In genomic region chr5:98770158-98770910, GRCh38 we compare ENCODE assay signal across 8 cellular contexts. TPM values are rescaled to one million over a fixed set of nuclear protein-coding genes. Genes with fewer than 3 reads are reported as not detected.
DNase-seq lines count a peak whose midpoint lies in the region; ATAC-seq and TF ChIP-seq lines count a peak whose summit lies in the region.

No MANE protein-coding gene starts in this region.

- no peak for ATAC-seq in GM19351 (IDR thresholded peaks at IDR 0.05; ENCODE audit: unreplicated experiment)

- H3K9ac ChIP-seq in neuronal stem cell (ENCODE audit: low read depth, low read length, poor library complexity), result peak overlapping the region; percentile 30

- H2AFZ ChIP-seq in neuronal stem cell (ENCODE audit: low read length), result no peak overlapping the region

- peak overlapping the region; percentile 83 for H2AK5ac ChIP-seq in neuronal stem cell (ENCODE audit: low read depth, low read length)

- H3K79me1 ChIP-seq in neuronal stem cell (ENCODE audit: low read depth, low read length), result peaks cover 4% of the 10 kb centered on the region

- no peak for TF ChIP-seq CTCF in foreskin fibroblast (IDR thresholded peaks at IDR 0.05; ENCODE audit: low read depth, low read length)

- H3K36me3 ChIP-seq in neuronal stem cell (replicated peaks in 1 of 2; ENCODE audit: control insufficient read depth in 2 of 2, insufficient read depth in 2 of 2, low read length in 2 of 2), result peaks cover 0 to 42% of the 10 kb centered on the region in 2 donors

- H3K4me3 ChIP-seq in foreskin fibroblast (ENCODE audit: low read depth in 1 of 2, low read length in 2 of 2) (peak overlapping the region; percentile 79 to 83), neuronal stem cell (ENCODE audit: low read length in 2 of 2) (peak overlapping the region; percentile 92 to 93)

- no peak overlapping the region for H2BK12ac ChIP-seq in neuronal stem cell (ENCODE audit: low read length)

- no CpG with 5 or more reads among the region's 42 CpGs for WGBS in neuronal stem cell (ENCODE audit: extremely low coverage in 2 of 2, insufficient read length in 2 of 2, insufficient replicate concordance in 1 of 2), 2 donors

- H2BK15ac ChIP-seq in neuronal stem cell (ENCODE audit: low read length), result peak overlapping the region; percentile 75

- H3K4ac ChIP-seq in neuronal stem cell (ENCODE audit: low read length), result no peak overlapping the region

- H4K8ac ChIP-seq in neuronal stem cell (ENCODE audit: low read depth, low read length), result no peak overlapping the region

- DNase-seq in SKM-1 treated with dmso at 0.1 percent for 144 hours (lab: John Stamatoyannopoulos, UW; ENCODE audit: unreplicated experiment) (peak; percentile 75), SKM-1 (lab: John Stamatoyannopoulos, UW; ENCODE audit: unreplicated experiment) (no peak), NCI-H2227 treated with DMSO at 0.1 percent for 48 hours (lab: John Stamatoyannopoulos, UW) (peak; percentile 7), foreskin fibroblast (peak; percentile 53 to 79), neuronal stem cell (ENCODE audit: low spot score) (no peak), retina (no peak)
- DNase-seq in activated T-cell treated with anti-CD3 and anti-CD28 coated beads, Interleukin-2, amount 50 U/mL, for 48 hours, result peak; percentile 45 to 51

- H4K91ac ChIP-seq in neuronal stem cell (ENCODE audit: low read depth, low read length, poor library complexity), result no peak overlapping the region

- no peak overlapping the region for H3K14ac ChIP-seq in neuronal stem cell (ENCODE audit: low read length)

- H2BK5ac ChIP-seq in neuronal stem cell (ENCODE audit: low read length), result peak overlapping the region; percentile 45

- peaks cover 4 to 8% of the 10 kb centered on the region in 2 donors for H3K4me1 ChIP-seq in neuronal stem cell (ENCODE audit: control insufficient read depth in 2 of 2, insufficient read depth in 1 of 2, low read depth in 1 of 2, low read length in 2 of 2)

- no peaks in the 10 kb centered on the region for H3K27me3 ChIP-seq in neuronal stem cell (ENCODE audit: control insufficient read depth in 3 of 3, insufficient read depth in 3 of 3, low read depth in 1 of 3, low read length in 3 of 3)

- peak overlapping the region; percentile 95 for H3K4me2 ChIP-seq in neuronal stem cell (ENCODE audit: insufficient read depth, low read length, poor library complexity, severe bottlenecking)

- peak overlapping the region; percentile 96 for H3K18ac ChIP-seq in neuronal stem cell (ENCODE audit: low read length)

- H3K27ac ChIP-seq in neuronal stem cell (replicated peaks; ENCODE audit: low read length), result peak overlapping the region; percentile 57

- H2BK120ac ChIP-seq in neuronal stem cell (ENCODE audit: low read depth, low read length), result no peak overlapping the region

- H3K23ac ChIP-seq in neuronal stem cell (ENCODE audit: low read depth, low read length, poor library complexity), result peak overlapping the region; percentile 14

- no peaks in the 10 kb centered on the region for H3K9me3 ChIP-seq in neuronal stem cell (replicated peaks in 1 of 2; ENCODE audit: control insufficient read depth in 2 of 2, insufficient read depth in 1 of 2, low read depth in 1 of 2, low read length in 2 of 2)

RNA-seq across cellular contexts. Expression of gene RGMB, which starts 3.1 kb away (rescaled TPM):
- polyA plus RNA-seq in neuronal stem cell (2013, experiment 1 of 2), result 23.7 TPM
- polyA plus RNA-seq in neuronal stem cell (2013, experiment 2 of 2), result 23.3 TPM

Comparison
In these comparisons a context has a peak if more than half of its experiments do, and no peak if none do; other contexts are left out.
1. DNase-seq: peak in SKM-1 treated with dmso at 0.1 percent for 144 hours (single experiment), NCI-H2227 treated with DMSO at 0.1 percent for 48 hours (single experiment), activated T-cell treated with anti-CD3 and anti-CD28 coated beads, Interleukin-2, amount 50 U/mL, for 48 hours (2 of 2) and foreskin fibroblast (2 of 2); none in SKM-1 (single experiment), neuronal stem cell (single experiment) and retina (single experiment).